Comparison of ENCODE assay signal across 8 cellular contexts in the genomic region with DNA sequence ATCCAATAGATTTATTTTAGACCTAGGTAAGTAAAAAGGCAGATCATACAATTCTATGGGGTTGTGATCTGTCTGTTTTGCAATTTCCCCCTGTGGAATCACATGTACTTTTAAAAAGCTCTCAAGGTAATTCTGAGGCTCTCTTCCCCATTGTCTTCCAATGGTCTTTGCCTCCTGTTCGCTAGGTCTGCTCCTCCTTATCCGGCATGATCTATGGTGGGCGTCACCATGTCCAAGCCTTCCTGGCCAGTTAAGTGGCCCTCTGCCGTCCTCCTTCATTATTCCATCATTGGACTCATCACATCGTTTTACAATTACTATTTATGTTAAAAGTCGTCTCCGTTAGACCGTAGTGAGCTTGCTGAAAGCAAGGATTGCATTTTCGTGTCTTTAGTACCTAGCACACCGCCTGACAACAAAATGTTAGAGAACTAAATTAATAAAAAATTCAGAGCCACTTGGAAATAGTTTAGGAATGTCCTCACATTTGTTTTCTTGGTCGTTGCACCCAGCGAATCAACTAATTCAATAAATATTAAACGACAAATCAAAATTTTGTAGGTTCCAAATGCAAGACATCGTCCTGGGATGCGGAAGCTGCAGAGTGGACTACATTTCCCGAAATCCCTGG. TPM values are rescaled to one million over a fixed set of nuclear protein-coding genes. Genes with fewer than 3 reads are reported as not detected.
DNase-seq lines count a peak whose midpoint lies in the region; ATAC-seq and TF ChIP-seq lines count a peak whose summit lies in the region.

No MANE protein-coding gene starts in this region.

- TF ChIP-seq RAD21 in IMR-90 (IDR thresholded peaks at IDR 0.05; ENCODE audit: low read length), result no peak

- peak overlapping the region; percentile 6; the same call in 1 of the 3 replicates for H2BK15ac ChIP-seq in IMR-90 (ENCODE audit: low read depth, low read length)

- no peak overlapping the region for H3K56ac ChIP-seq in IMR-90 (ENCODE audit: extremely low read depth, insufficient read depth, low read length)

- BruUV-seq in IMR-90 (replicated peaks; lab: Mats Ljungman, UMichigan), result no TSS peak

- dilution Hi-C loops in IMR-90 (cut with HindIII; ENCODE audit: low sequenced_read_pairs, unreplicated experiment), result no loop called here

- peak overlapping the region; percentile 41 to 85 for H4K8ac ChIP-seq in IMR-90 (ENCODE audit: low read depth in 2 of 2, low read length in 2 of 2)

- H2BK120ac ChIP-seq in IMR-90 (ENCODE audit: low read depth, low read length), result peak overlapping the region; percentile 74

- peak overlapping the region; percentile 25; the same call in 1 of the 2 replicates for H3K4me2 ChIP-seq in IMR-90 (ENCODE audit: low read depth, low read length)

- peaks cover 3% of the 10 kb centered on the region; the same call in 1 of the 2 replicates for H4K20me1 ChIP-seq in IMR-90 (ENCODE audit: insufficient read depth, low read length)

- H3K27me3 ChIP-seq in heart right ventricle, result no peaks in the 10 kb centered on the region
- no peaks in the 10 kb centered on the region for H3K27me3 ChIP-seq in IMR-90 (ENCODE audit: control insufficient read depth, insufficient read depth, low read length)
- H3K27me3 ChIP-seq in muscle layer of duodenum (ENCODE audit: low read depth, low read length), result no peaks in the 10 kb centered on the region

- no peak for TF ChIP-seq POLR2A in IMR-90 (IDR thresholded peaks at IDR 0.05; ENCODE audit: low read depth, low read length)

- whole genome bisulfite sequencing in heart right ventricle, 2 donors, result 12 to 14% methylated on average over 16 of the region's 16 CpGs
- WGBS in IMR-90 (ENCODE audit: extremely low coverage in 2 of 2, insufficient read length in 1 of 2), 2 experiments, result 25% methylated on average over 1 of the region's 16 CpGs; no CpG with 5 or more reads in 1 of the 2 experiments

- H3K4ac ChIP-seq in IMR-90 (ENCODE audit: low read depth, low read length), result peak overlapping the region; percentile 44; the same call in 1 of the 2 replicates

- H2AK9ac ChIP-seq in IMR-90 (replicated peaks; ENCODE audit: low read depth, low read length, poor library complexity), result no peak overlapping the region

- in situ Hi-C loops in IMR-90 (cut with MboI; ENCODE audit: low sequenced_read_pairs), result loop anchor here (25.0 kb wide), 1 partner anchor 290 kb away; no protein-coding TSS in a partner anchor

- H3K27ac ChIP-seq in heart right ventricle (peak overlapping the region in 8 of 10 donors; percentile 33 to 97 (median 93)), IMR-90 (ENCODE audit: insufficient read depth, low read length) (0 out of 2 replicates have a peak overlapping the region, but pooled peaks have one; percentile 14), muscle layer of duodenum (ENCODE audit: low read length) (no peak overlapping the region)

- no peaks in the 10 kb centered on the region for H3K9me3 Mint-ChIP-seq in effector memory CD8-positive, alpha-beta T cell

- POLR2A ChIA-PET in IMR-90 (lab: Charles Lee; ENCODE audit: unreplicated experiment), result interaction anchor here (0.6 kb wide), 1 partner anchor 341 kb away, joined by 3 read pairs; no protein-coding TSS in a partner anchor

- peak overlapping the region; percentile 20; the same call in 1 of the 2 replicates for H3K14ac ChIP-seq in IMR-90 (replicated peaks; ENCODE audit: low read depth, low read length)

- peak overlapping the region; percentile 79 for H4K5ac ChIP-seq in IMR-90 (ENCODE audit: low read depth, low read length)

- H3K9me3 ChIP-seq in heart right ventricle, result no peaks in the 10 kb centered on the region
- H3K9me3 ChIP-seq in IMR-90 (ENCODE audit: control insufficient read depth, insufficient read depth, low read length), result no peaks in the 10 kb centered on the region
- H3K9me3 ChIP-seq in muscle layer of duodenum (ENCODE audit: control insufficient read depth in 1 of 2, low read length in 2 of 2), result no peaks in the 10 kb centered on the region

- H3K18ac ChIP-seq in IMR-90 (ENCODE audit: low read depth, low read length), result no peak overlapping the region; the same call in 1 of the 2 replicates

- CTCF ChIA-PET in IMR-90 (lab: Yijun Ruan, JAX), result no interaction called here

- 0 out of 4 replicates have a peak, but pooled peaks cover 0 to 3% of the 10 kb centered on the region in 2 experiments for H3K79me1 ChIP-seq in IMR-90 (ENCODE audit: low read depth in 1 of 2, low read length in 2 of 2)

- peak overlapping the region; percentile 92 to 96 for H3K27ac Mint-ChIP-seq in effector memory CD8-positive, alpha-beta T cell

- no peak for DNase-seq in heart right ventricle
- DNase-seq in cardiac septum (ENCODE audit: low spot score), result no peak
- peak; percentile 21 for DNase-seq in IMR-90
- peak; percentile 34 for DNase-seq in SKM-1 (lab: John Stamatoyannopoulos, UW; ENCODE audit: unreplicated experiment)
- no peak for DNase-seq in effector memory CD8-positive, alpha-beta T cell
- DNase-seq in NCI-H128 (lab: John Stamatoyannopoulos, UW; ENCODE audit: unreplicated experiment), result no peak

- ATAC-seq in heart right ventricle (peak in 1 of 8 donors; percentile 16), IMR-90 (ENCODE audit: low read depth) (no peak), HG02852 (IDR thresholded peaks at IDR 0.05; ENCODE audit: unreplicated experiment) (no peak)
- ATAC-seq in effector memory CD8-positive, alpha-beta T cell (replicated peaks), result no peak

- no peak overlapping the region for H3K9ac ChIP-seq in IMR-90 (ENCODE audit: low read depth, low read length)

- TF ChIP-seq CTCF in heart right ventricle (IDR thresholded peaks at IDR 0.05) (no peak), IMR-90 (conservative IDR thresholded peaks at IDR 0.05; ENCODE audit: low read depth, low read length) (no peak)

- intact Hi-C loops in heart right ventricle (cut with DNase I), result loop anchor here in 5 of 10 donors (2.0 to 10.0 kb wide), 7 partner anchors 70 to 1387 kb away; a partner anchor contains a TSS
- intact Hi-C loops in cardiac septum (cut with DNase I), result loop anchor here (2.0 to 5.0 kb wide), 2 partner anchors 70 to 345 kb away; no protein-coding TSS in a partner anchor
- intact Hi-C loops in IMR-90 (cut with micrococcal nuclease), result loop anchor here (1.0 to 10.0 kb wide), 3 partner anchors 95 to 288 kb away; no protein-coding TSS in a partner anchor

- H2AFZ ChIP-seq in IMR-90 (replicated peaks; ENCODE audit: low read length, poor library complexity), result peak overlapping the region; percentile 64

- no peak overlapping the region for H2AK5ac ChIP-seq in IMR-90 (ENCODE audit: low read depth, low read length)

- H3K36me3 ChIP-seq in heart right ventricle (no peaks in the 10 kb centered on the region), IMR-90 (ENCODE audit: control insufficient read depth, insufficient read depth, low read length) (no peaks in the 10 kb centered on the region), muscle layer of duodenum (ENCODE audit: control insufficient read depth in 1 of 2, insufficient read depth in 2 of 2, low read length in 2 of 2) (peaks cover 0 to 9% of the 10 kb centered on the region in 2 donors)

- peak overlapping the region; percentile 50; the same call in 1 of the 2 replicates for H2BK20ac ChIP-seq in IMR-90 (ENCODE audit: low read depth, low read length)

- H3K4me3 Mint-ChIP-seq in effector memory CD8-positive, alpha-beta T cell, result peak overlapping the region; percentile 85 to 93

- H2BK5ac ChIP-seq in IMR-90 (ENCODE audit: low read depth, low read length, poor library complexity, severe bottlenecking), result peak overlapping the region; percentile 22

- H4K91ac ChIP-seq in IMR-90 (ENCODE audit: insufficient read depth, low read depth, low read length), result peak overlapping the region; percentile 4; the same call in 1 of the 2 replicates

- H3K4me1 ChIP-seq in heart right ventricle (peaks cover 0 to 30% (median 19%) of the 10 kb centered on the region in 9 donors), IMR-90 (ENCODE audit: control insufficient read depth, insufficient read depth, low read length) (no peaks in the 10 kb centered on the region), muscle layer of duodenum (ENCODE audit: control insufficient read depth in 1 of 2, insufficient read depth in 2 of 2, low read length in 2 of 2) (peaks cover 0 to 6% of the 10 kb centered on the region in 2 donors)

- H3K4me1 Mint-ChIP-seq in effector memory CD8-positive, alpha-beta T cell (ENCODE audit: low read depth in 2 of 2), result peaks cover 18 to 29% of the 10 kb centered on the region in 2 donors

- peak overlapping the region; percentile 36 to 92 (median 83) for H3K4me3 ChIP-seq in heart right ventricle
- peak overlapping the region; percentile 13; the same call in 1 of the 2 replicates for H3K4me3 ChIP-seq in IMR-90 (ENCODE audit: insufficient read depth, low read depth, low read length)
- peak overlapping the region; percentile 88 to 93 for H3K4me3 ChIP-seq in muscle layer of duodenum (ENCODE audit: low read depth in 1 of 2, low read length in 2 of 2)

- H3K23ac ChIP-seq in IMR-90 (ENCODE audit: low read depth, low read length), result no peak overlapping the region; the same call in 1 of the 2 replicates

- no peaks in the 10 kb centered on the region for H3K27me3 Mint-ChIP-seq in effector memory CD8-positive, alpha-beta T cell

- H3K9me1 ChIP-seq in IMR-90 (ENCODE audit: insufficient read depth, low read length), result no peaks in the 10 kb centered on the region

- peaks cover 26% of the 10 kb centered on the region for H3K36me3 Mint-ChIP-seq in effector memory CD8-positive, alpha-beta T cell (ENCODE audit: insufficient read depth)

TF ChIP-seq in IMR-90, 13 proteins besides CTCF, POLR2A, EP300 and RAD21:
- TF ChIP-seq SMC3 (IDR thresholded peaks at IDR 0.05; ENCODE audit: low read depth, low read length), result no peak
- TF ChIP-seq MAZ (IDR thresholded peaks at IDR 0.05; ENCODE audit: borderline replicate concordance, low read depth, low read length), result no peak
- TF ChIP-seq MXI1 (IDR thresholded peaks at IDR 0.05; ENCODE audit: borderline replicate concordance, low read depth, low read length), result no peak

RNA-seq across cellular contexts. Expression of a gene that starts 2.2 kb away (rescaled TPM):
- 10 to 100 TPM in 8 of 10 donors, 1 to 10 TPM in 2; 9.0 to 16.3 (median 13.4) TPM for total RNA-seq in heart right ventricle
- polyA plus RNA-seq in heart right ventricle, result 10 to 100 TPM in 1 of 2 donors, 1 to 10 TPM in 1; 2.8 to 23.2 TPM
- 17.7 TPM for total RNA-seq in cardiac septum
- total RNA-seq in IMR-90 (2012; rRNA removed), result 46.4 and 48.0 TPM in 2 replicates
- 11.3 and 13.2 TPM in 2 replicates for polyA plus RNA-seq in IMR-90 (2012; rRNA removed)
- polyA plus RNA-seq in IMR-90 (2012; cell fraction: cytosol; rRNA removed), result 2.4 and 5.7 TPM in 2 replicates
- polyA plus RNA-seq in IMR-90 (2012; cell fraction: nucleus; rRNA removed; ENCODE audit: low replicate concordance), result 3.6 and 31.2 TPM in 2 replicates

Comparison
In these comparisons a context has a peak if more than half of its experiments do, and no peak if none do; other contexts are left out.
1. DNase-seq: peak in IMR-90 (single experiment) and SKM-1 (single experiment); none in heart right ventricle (0 of 2), cardiac septum (single experiment), effector memory CD8-positive, alpha-beta T cell (0 of 3) and NCI-H128 (single experiment).
2. H3K4me3 ChIP-seq: peak in every context shown above with its lines; median percentile 90 in muscle layer of duodenum; 83 in heart right ventricle; 13 in IMR-90.